7 cellular contexts compared by ENCODE assay signal in genomic region chr22:23984430-23984829, GRCh38. TPM values are rescaled to one million over a fixed set of nuclear protein-coding genes. Genes with fewer than 3 reads are reported as not detected.
DNase-seq lines count a peak whose midpoint lies in the region; ATAC-seq and TF ChIP-seq lines count a peak whose summit lies in the region.

No MANE protein-coding gene starts in this region.

- H3K9me2 ChIP-seq in neural cell (ENCODE audit: insufficient read depth, low read length), result no peaks in the 10 kb centered on the region

- TF ChIP-seq RAD21 in neural cell (conservative IDR thresholded peaks at IDR 0.05), result peak; percentile 79

- no peaks in the 10 kb centered on the region for H3K79me2 ChIP-seq in neural cell (replicated peaks; ENCODE audit: insufficient read depth, low read length)

- DNase-seq in GM19240 (ENCODE audit: insufficient read length, low spot score) (peak; percentile 51), NCI-H2227 treated with DMSO at 0.1 percent for 48 hours (lab: John Stamatoyannopoulos, UW) (peak; percentile 11), brain microvascular endothelial cell (no peak), cerebellum (ENCODE audit: low spot score) (no peak)

- no peaks in the 10 kb centered on the region for H3K36me3 ChIP-seq in brain microvascular endothelial cell (replicated peaks)
- H3K36me3 ChIP-seq in neural cell (ENCODE audit: insufficient read depth, low read length), result no peaks in the 10 kb centered on the region

- H2AFZ ChIP-seq in neural cell (ENCODE audit: low read depth, low read length), result no peak overlapping the region

- no peaks in the 10 kb centered on the region for H3K27me3 ChIP-seq in brain microvascular endothelial cell (replicated peaks)
- no peaks in the 10 kb centered on the region for H3K27me3 ChIP-seq in neural cell (ENCODE audit: insufficient read depth, low read depth, low read length)

- in situ Hi-C loops in brain microvascular endothelial cell (cut with HindIII; ENCODE audit: low pct_ligation_motif_present, low sequenced_read_pairs), result no loop called here

- H3K9me3 ChIP-seq in neural cell (ENCODE audit: low read length), result no peaks in the 10 kb centered on the region

- no peak overlapping the region for H3K9ac ChIP-seq in neural cell (ENCODE audit: low read length)

- no peak for TF ChIP-seq EP300 in neural cell (conservative IDR thresholded peaks at IDR 0.05; ENCODE audit: poor library complexity, severe bottlenecking)

- no peak overlapping the region for H3K4me3 ChIP-seq in brain microvascular endothelial cell (ENCODE audit: low read depth, low read length)
- H3K4me3 ChIP-seq in neural cell (ENCODE audit: low read length), result no peak overlapping the region

- ATAC-seq in GM21360 (IDR thresholded peaks at IDR 0.05; ENCODE audit: unreplicated experiment) (no peak), GM21825 (IDR thresholded peaks at IDR 0.05; ENCODE audit: unreplicated experiment) (no peak)

- H3F3A ChIP-seq in neural cell (ENCODE audit: insufficient read depth, low read length, poor library complexity, severe bottlenecking), result no peaks in the 10 kb centered on the region

- no peak overlapping the region for H3K27ac ChIP-seq in brain microvascular endothelial cell
- H3K27ac ChIP-seq in neural cell (ENCODE audit: low read length), result no peak overlapping the region

- H4K20me1 ChIP-seq in neural cell (ENCODE audit: insufficient read depth), result no peaks in the 10 kb centered on the region

- peak; percentile 78 for TF ChIP-seq CTCF in brain microvascular endothelial cell (IDR thresholded peaks at IDR 0.05; ENCODE audit: low read depth, low read length, missing control alignments)
- peak; percentile 80 for TF ChIP-seq CTCF in neural cell (IDR thresholded peaks at IDR 0.05; ENCODE audit: poor library complexity, severe bottlenecking)

- H3K4me2 ChIP-seq in neural cell (ENCODE audit: low read length), result no peak overlapping the region

TF ChIP-seq in neural cell, 6 proteins besides CTCF, POLR2A, EP300 and RAD21:
- TF ChIP-seq EZH2 (IDR thresholded peaks at IDR 0.05; ENCODE audit: borderline replicate concordance, insufficient read depth, low read length, poor library complexity, severe bottlenecking), result no peak
- TF ChIP-seq TAF1 (IDR thresholded peaks at IDR 0.05; ENCODE audit: low read depth), result no peak
- no peak for TF ChIP-seq REST (IDR thresholded peaks at IDR 0.05; ENCODE audit: borderline replicate concordance)
- peak; percentile 18 for TF ChIP-seq MXI1 (conservative IDR thresholded peaks at IDR 0.05; ENCODE audit: poor library complexity, severe bottlenecking)
- peak; percentile 78 for TF ChIP-seq SMC3 (conservative IDR thresholded peaks at IDR 0.05; ENCODE audit: poor library complexity)
- no peak for TF ChIP-seq POLR2AphosphoS5 (IDR thresholded peaks at IDR 0.05)
TF ChIP-seq in neural cell: peak in this region for 2.

RNA-seq across cellular contexts. Expression of gene GSTT2, which starts 4.5 kb away (rescaled TPM):
- not detected in 2 replicates for polyA plus RNA-seq in neural cell
- not detected in 2 replicates for polyA minus RNA-seq in neural cell
- total RNA-seq in cerebellum, result not detected

RNA-seq across cellular contexts. Expression of gene DDT, which starts 10.2 kb away (rescaled TPM):
- 117 and 122 TPM in 2 replicates for polyA plus RNA-seq in neural cell
- polyA minus RNA-seq in neural cell, result 26.5 and 27.3 TPM in 2 replicates
- 32.5 TPM for total RNA-seq in cerebellum

RNA-seq across cellular contexts. Expression of gene DDTL, which starts 17.7 kb away (rescaled TPM):
- polyA plus RNA-seq in neural cell, result 0.31 and 0.56 TPM in 2 replicates
- polyA minus RNA-seq in neural cell, result 0.97 and 1.4 TPM in 2 replicates
- 3.8 TPM for total RNA-seq in cerebellum

RNA-seq across cellular contexts. Expression of gene GSTT4, which starts 20.8 kb away (rescaled TPM):
- polyA plus RNA-seq in neural cell, result not detected in 2 replicates
- polyA minus RNA-seq in neural cell, result not detected in 2 replicates
- not detected for total RNA-seq in cerebellum

RNA-seq across cellular contexts. Expression of gene GSTT2B, which starts 23.4 kb away (rescaled TPM):
- polyA plus RNA-seq in neural cell, result 1.3 TPM in 1 of 2 replicates, not detected in the other
- polyA minus RNA-seq in neural cell, result not detected in 2 replicates
- total RNA-seq in cerebellum, result 0.36 TPM

Comparison
In these comparisons a context has a peak if more than half of its experiments do, and no peak if none do; other contexts are left out.
1. DNase-seq: peak in GM19240 (single experiment) and NCI-H2227 treated with DMSO at 0.1 percent for 48 hours (single experiment); none in brain microvascular endothelial cell (single experiment) and cerebellum (single experiment).